10 cellular contexts compared by ENCODE assay signal in the genomic region with DNA sequence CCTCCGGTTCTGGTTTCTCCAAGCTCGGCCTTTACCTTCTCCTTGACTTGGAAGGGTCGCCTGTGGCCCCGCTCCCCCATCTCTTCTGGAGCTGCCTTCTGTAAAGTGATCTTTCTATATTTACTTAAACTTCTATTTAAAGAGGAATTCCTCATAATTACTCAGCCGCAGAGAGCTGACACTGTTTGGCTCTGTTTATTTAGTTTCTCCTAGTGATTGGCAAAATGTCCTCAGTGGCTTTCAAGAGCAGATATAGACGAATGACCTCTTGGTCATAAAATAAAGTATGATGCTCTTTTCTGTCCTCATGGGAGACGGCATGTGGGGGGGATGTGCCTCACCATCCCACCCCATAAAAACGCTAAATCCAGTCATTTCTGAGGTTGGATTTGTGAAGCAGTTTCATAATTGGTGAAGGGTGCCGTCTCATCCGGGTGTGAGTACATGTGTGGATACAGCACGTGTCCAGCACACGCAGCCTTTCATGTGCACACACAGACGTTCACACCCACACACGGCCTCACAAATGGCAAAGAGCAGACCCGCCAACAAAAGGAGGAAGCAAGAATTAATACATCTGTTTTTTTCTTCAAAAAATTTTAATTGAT. TPM values are rescaled to one million over a fixed set of nuclear protein-coding genes. Genes with fewer than 3 reads are reported as not detected.
DNase-seq lines count a peak whose midpoint lies in the region; ATAC-seq and TF ChIP-seq lines count a peak whose summit lies in the region.
"Had no signal": no experiment of that assay in that cellular context is flagged by ENCODE, and none has a peak within 500 bp of the region (broad histone marks: within the 10 kb centered on the region; RNA-seq: fewer than 3 reads in every experiment).

No MANE protein-coding gene starts in this region.

- H3K4me3 ChIP-seq in fibroblast of pulmonary artery (replicated peaks; ENCODE audit: low read depth, low read length) (no peak overlapping the region), psoas muscle (no peak overlapping the region)

- ATAC-seq in psoas muscle (peak in 1 of 4 donors; percentile 42), HG02623 (IDR thresholded peaks at IDR 0.05; ENCODE audit: unreplicated experiment) (no peak), HG02588 (IDR thresholded peaks at IDR 0.05; ENCODE audit: unreplicated experiment) (no peak), GM19463 (IDR thresholded peaks at IDR 0.05; ENCODE audit: unreplicated experiment) (no peak), GM18520 (IDR thresholded peaks at IDR 0.05; ENCODE audit: unreplicated experiment) (no peak)

- DNase-seq in CD1c-positive myeloid dendritic cell (ENCODE audit: extremely low spot score), result peak; percentile 92
- peak; percentile 24 for DNase-seq in NCI-H748 treated with DMSO at 0.1 percent for 48 hours (lab: John Stamatoyannopoulos, UW)
- peak; percentile 67 for DNase-seq in fibroblast of pulmonary artery (ENCODE audit: low read depth)
- DNase-seq in psoas muscle, result peak; percentile 55 to 56
- DNase-seq: amygdala, Kasumi-1 had no signal

- TF ChIP-seq CTCF in fibroblast of pulmonary artery (IDR thresholded peaks at IDR 0.05; ENCODE audit: low read length, missing control alignments), result no peak
- TF ChIP-seq CTCF in psoas muscle (IDR thresholded peaks at IDR 0.05), result no peak

- intact Hi-C loops in psoas muscle (cut with DNase I), result no loop called here

- H3K4me1 ChIP-seq in psoas muscle, result peaks cover 23% of the 10 kb centered on the region

- no peaks in the 10 kb centered on the region for H3K27me3 ChIP-seq in psoas muscle (ENCODE audit: insufficient read depth in 3 of 3, low read length in 2 of 3)

- H3K9me3 ChIP-seq in psoas muscle, result no peaks in the 10 kb centered on the region

- H3K36me3 ChIP-seq in psoas muscle (ENCODE audit: insufficient read depth in 1 of 2, low read depth in 1 of 2), result no peaks in the 10 kb centered on the region

- H3K27ac ChIP-seq in psoas muscle, result peak overlapping the region; percentile 60

- 23 to 33% (median 25%) methylated on average over 15 of the region's 15 CpGs for WGBS in psoas muscle, 3 donors

RNA-seq across cellular contexts. Expression of a gene that starts 43.4 kb away (rescaled TPM):
- total RNA-seq in psoas muscle, result 10 to 100 TPM in 2 of 4 donors, 1 to 10 TPM in 2; 8.4 to 14.7 (median 10.4) TPM
- polyA plus RNA-seq in psoas muscle, result 1 to 10 TPM; 5.4 to 6.1 (median 5.8) TPM

Comparison
In these comparisons a context has a peak if more than half of its experiments do, and no peak if none do; other contexts are left out.
1. DNase-seq: peak in every context shown above with its lines; median percentile 92 in CD1c-positive myeloid dendritic cell; 67 in fibroblast of pulmonary artery; 56 in psoas muscle; 24 in NCI-H748 treated with DMSO at 0.1 percent for 48 hours.